Comparison of ENCODE assay signal across 8 cellular contexts in the genomic region with DNA sequence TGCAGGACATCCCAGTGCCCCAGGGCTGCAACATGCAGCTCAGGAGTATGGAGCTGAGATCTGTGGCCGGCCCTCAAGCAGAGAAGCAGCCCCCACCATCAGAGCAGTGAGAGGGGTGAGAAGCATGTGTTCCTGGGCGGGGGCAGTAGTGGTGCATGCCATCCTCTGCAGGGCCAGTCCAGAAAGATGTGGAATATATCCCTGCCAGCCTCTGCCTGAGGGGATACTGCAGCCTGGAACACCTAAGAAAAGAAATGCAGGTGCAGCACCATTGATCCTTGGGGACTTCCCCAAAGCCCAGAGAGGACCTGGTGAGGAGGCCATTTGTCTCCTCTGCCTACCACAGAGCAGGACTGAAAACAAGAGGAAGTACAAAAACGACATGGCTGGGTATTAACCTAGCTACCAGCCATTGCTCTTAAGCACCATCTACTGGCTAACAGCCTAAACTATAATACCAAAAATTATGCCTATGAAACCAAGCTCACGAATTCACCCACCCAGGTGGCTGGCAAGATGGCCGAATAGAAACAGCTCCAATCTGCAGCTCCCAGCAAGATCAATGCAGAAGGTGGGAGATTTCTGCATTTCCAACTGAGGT.
DNase-seq lines count a peak whose midpoint lies in the region; ATAC-seq and TF ChIP-seq lines count a peak whose summit lies in the region.

No MANE protein-coding gene starts in this region.

- peak overlapping the region; percentile 85 for H2AFZ ChIP-seq in IMR-90 (replicated peaks; ENCODE audit: low read length, poor library complexity)

- no peak overlapping the region for H3K4me3 ChIP-seq in IMR-90 (ENCODE audit: insufficient read depth, low read depth, low read length)
- H3K4me3 ChIP-seq in uterus: no peak overlapping the region
- no peak overlapping the region for H3K4me3 ChIP-seq in aorta (ENCODE audit: low read length in 2 of 2)

- no peak for TF ChIP-seq POLR2A in IMR-90 (IDR thresholded peaks at IDR 0.05; ENCODE audit: low read depth, low read length)
- TF ChIP-seq POLR2A in uterus (IDR thresholded peaks at IDR 0.05): no peak

- H3K9me1 ChIP-seq in IMR-90 (ENCODE audit: insufficient read depth, low read length): no peaks in the 10 kb centered on the region; the same call in 1 of the 2 replicates

- H3K9ac ChIP-seq in IMR-90 (ENCODE audit: low read depth, low read length): no peak overlapping the region

- no peak overlapping the region for H4K8ac ChIP-seq in IMR-90 (ENCODE audit: low read depth in 2 of 2, low read length in 2 of 2)

- H2BK120ac ChIP-seq in IMR-90 (ENCODE audit: low read depth, low read length): no peak overlapping the region

- no peak overlapping the region for H3K23ac ChIP-seq in IMR-90 (ENCODE audit: low read depth, low read length)

- no peak overlapping the region for H3K56ac ChIP-seq in IMR-90 (ENCODE audit: extremely low read depth, insufficient read depth, low read length)

- H2BK20ac ChIP-seq in IMR-90 (ENCODE audit: low read depth, low read length): no peak overlapping the region

- H3K79me1 ChIP-seq in IMR-90 (ENCODE audit: low read depth in 1 of 2, low read length in 2 of 2): no peaks in the 10 kb centered on the region

- no peak overlapping the region for H3K4me2 ChIP-seq in IMR-90 (ENCODE audit: low read depth, low read length)

- H2AK5ac ChIP-seq in IMR-90 (ENCODE audit: low read depth, low read length): no peak overlapping the region

- no peak overlapping the region for H4K91ac ChIP-seq in IMR-90 (ENCODE audit: insufficient read depth, low read depth, low read length)

- POLR2A ChIA-PET in GM10248 (lab: Yijun Ruan, JAX): no interaction called here
- POLR2A ChIA-PET in IMR-90 (lab: Charles Lee; ENCODE audit: unreplicated experiment): no interaction called here

- DNase-seq in GM10248 (ENCODE audit: extremely low spot score): peak; percentile 14
- DNase-seq in IMR-90: peak; percentile 32
- DNase-seq in SKM-1 (lab: John Stamatoyannopoulos, UW; ENCODE audit: unreplicated experiment): peak; percentile 22
- peak; percentile 33 for DNase-seq in iris pigment epithelial cell (ENCODE audit: low read depth)
- no peak for DNase-seq in uterus
- DNase-seq in SHP77 (lab: John Stamatoyannopoulos, UW): no peak
- DNase-seq in activated CD8-positive, alpha-beta memory T cell treated with anti-CD3 and anti-CD28 coated beads for 24 hours: no peak
- DNase-seq in aorta: no peak

- no CpG with 5 or more reads among the region's 5 CpGs for WGBS in IMR-90 (ENCODE audit: extremely low coverage in 2 of 2, insufficient read length in 1 of 2), 2 experiments
- WGBS in aorta, 2 donors: 60 to 61% methylated on average over 5 of the region's 5 CpGs

- H3K27me3 ChIP-seq in IMR-90 (ENCODE audit: control insufficient read depth, insufficient read depth, low read length): no peaks in the 10 kb centered on the region
- H3K27me3 ChIP-seq in uterus: no peaks in the 10 kb centered on the region
- H3K27me3 ChIP-seq in aorta (ENCODE audit: control insufficient read depth in 1 of 2, insufficient read depth in 2 of 2, low read length in 1 of 2): no peaks in the 10 kb centered on the region

- in situ Hi-C loops in IMR-90 (cut with MboI; ENCODE audit: low sequenced_read_pairs): no loop called here

- peak; percentile 53 for TF ChIP-seq RAD21 in IMR-90 (IDR thresholded peaks at IDR 0.05; ENCODE audit: low read length)

- intact Hi-C loops in IMR-90 (cut with micrococcal nuclease): loop anchor here (1.0 kb wide), 1 partner anchor 568 kb away; no protein-coding TSS in a partner anchor
- intact Hi-C loops in uterus (cut with DNase I; ENCODE audit: low total_unique reads): no loop called here
- intact Hi-C loops in aorta (cut with DNase I): no loop called here

- no peak overlapping the region for H3K27ac ChIP-seq in IMR-90 (ENCODE audit: insufficient read depth, low read length)
- no peak overlapping the region for H3K27ac ChIP-seq in uterus
- no peak overlapping the region for H3K27ac ChIP-seq in aorta (ENCODE audit: low read depth in 1 of 2, low read length in 2 of 2)

- BruUV-seq in IMR-90 (replicated peaks; lab: Mats Ljungman, UMichigan): no TSS peak

- H3K14ac ChIP-seq in IMR-90 (replicated peaks; ENCODE audit: low read depth, low read length): no peak overlapping the region

- CTCF ChIA-PET in GM10248 (lab: Yijun Ruan, JAX): interaction anchor here (1.1 to 2.1 kb wide), 4 partner anchors 13 to 568 kb away, joined by 3 to 9 read pairs (median 3); no protein-coding TSS in a partner anchor
- CTCF ChIA-PET in IMR-90 (lab: Yijun Ruan, JAX): interaction anchor here (0.5 to 1.8 kb wide), 3 partner anchors 34 to 566 kb away, joined by 3 to 6 read pairs (median 3); no protein-coding TSS in a partner anchor

- H4K5ac ChIP-seq in IMR-90 (ENCODE audit: low read depth, low read length): no peak overlapping the region

- H3K18ac ChIP-seq in IMR-90 (ENCODE audit: low read depth, low read length): no peak overlapping the region

- H2BK5ac ChIP-seq in IMR-90 (ENCODE audit: low read depth, low read length, poor library complexity, severe bottlenecking): no peak overlapping the region

- no peaks in the 10 kb centered on the region for H4K20me1 ChIP-seq in IMR-90 (ENCODE audit: insufficient read depth, low read length)

- no peak overlapping the region for H2AK9ac ChIP-seq in IMR-90 (replicated peaks; ENCODE audit: low read depth, low read length, poor library complexity)

- H2BK15ac ChIP-seq in IMR-90 (ENCODE audit: low read depth, low read length): no peak overlapping the region

- H3K4me1 ChIP-seq in IMR-90 (ENCODE audit: control insufficient read depth, insufficient read depth, low read length) (no peaks in the 10 kb centered on the region), uterus (no peaks in the 10 kb centered on the region), aorta (ENCODE audit: control insufficient read depth in 1 of 2, insufficient read depth in 2 of 2, low read length in 2 of 2) (no peaks in the 10 kb centered on the region)

- no peaks in the 10 kb centered on the region for H3K36me3 ChIP-seq in IMR-90 (ENCODE audit: control insufficient read depth, insufficient read depth, low read length)
- no peaks in the 10 kb centered on the region for H3K36me3 ChIP-seq in uterus
- H3K36me3 ChIP-seq in aorta (ENCODE audit: control insufficient read depth in 1 of 2, insufficient read depth in 2 of 2, low read length in 1 of 2): no peaks in the 10 kb centered on the region

- TF ChIP-seq CTCF in GM10248 (IDR thresholded peaks at IDR 0.05; ENCODE audit: control extremely low read depth, extremely low read depth, low read depth, missing control alignments) (no peak), IMR-90 (conservative IDR thresholded peaks at IDR 0.05; ENCODE audit: low read depth, low read length) (peak; percentile 49), uterus (IDR thresholded peaks at IDR 0.05) (peak in 1 of 4 experiments; percentile 26)

- no peak overlapping the region for H3K4ac ChIP-seq in IMR-90 (ENCODE audit: low read depth, low read length)

- dilution Hi-C loops in IMR-90 (cut with HindIII; ENCODE audit: low sequenced_read_pairs, unreplicated experiment): no loop called here

- ATAC-seq in IMR-90 (ENCODE audit: low read depth) (peak; percentile 87), aorta (ENCODE audit: low FRiP score) (no peak)

- H3K9me3 ChIP-seq in IMR-90 (ENCODE audit: control insufficient read depth, insufficient read depth, low read length) (no peaks in the 10 kb centered on the region), uterus (no peaks in the 10 kb centered on the region), aorta (ENCODE audit: control insufficient read depth, low read length) (no peaks in the 10 kb centered on the region)

TF ChIP-seq in IMR-90, 13 proteins besides CTCF, POLR2A, EP300 and RAD21:
- TF ChIP-seq MXI1 (IDR thresholded peaks at IDR 0.05; ENCODE audit: borderline replicate concordance, low read depth, low read length) (no peak), MAFK (IDR thresholded peaks at IDR 0.05; ENCODE audit: low read depth, low read length) (no peak), MAZ (IDR thresholded peaks at IDR 0.05; ENCODE audit: borderline replicate concordance, low read depth, low read length) (no peak), SMC3 (IDR thresholded peaks at IDR 0.05; ENCODE audit: low read depth, low read length) (peak; percentile 42)

Comparison
In these comparisons a context has a peak if more than half of its experiments do, and no peak if none do; other contexts are left out.
1. DNase-seq: peak in GM10248 (single experiment), IMR-90 (single experiment), SKM-1 (single experiment) and iris pigment epithelial cell (single experiment); none in uterus (0 of 2), SHP77 (0 of 2), activated CD8-positive, alpha-beta memory T cell treated with anti-CD3 and anti-CD28 coated beads for 24 hours (single experiment) and aorta (0 of 2).